ENCODE assay signal across 1 cellular context in the genomic region with DNA sequence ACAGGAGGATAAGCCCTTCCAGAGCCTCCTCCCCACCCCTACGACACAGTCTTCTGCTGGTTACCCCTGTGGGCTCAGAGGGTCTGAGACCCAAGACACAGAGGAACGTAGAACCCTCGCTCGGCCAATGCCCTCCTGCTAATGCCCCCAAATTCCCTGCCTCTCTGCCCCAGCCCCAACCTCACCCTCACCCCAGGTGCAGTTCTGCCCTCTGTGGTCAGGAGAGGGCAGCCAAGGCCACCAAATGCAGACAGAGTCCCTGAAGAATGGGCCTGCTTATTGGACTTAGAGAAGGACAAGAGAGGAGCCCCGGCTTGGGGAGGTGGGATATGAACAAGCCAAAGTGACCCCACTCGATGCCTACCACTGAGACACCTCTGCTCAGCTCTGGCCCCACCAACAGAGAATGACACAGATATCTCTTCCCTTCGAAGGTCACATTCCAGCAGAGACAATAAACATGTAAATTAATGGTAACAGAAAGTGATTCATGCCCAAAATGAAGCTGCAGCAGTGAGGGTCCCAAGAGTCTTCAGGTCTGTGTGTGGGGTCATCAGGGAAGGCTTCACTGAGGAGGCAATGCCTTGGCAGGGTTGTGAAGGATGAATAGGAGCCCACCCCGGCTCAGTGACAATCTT.
TF ChIP-seq lines count a peak whose summit lies in the region.

No MANE protein-coding gene starts in this region.

TF ChIP-seq in HepG2, 621 proteins besides CTCF, POLR2A, EP300 and RAD21:
- TF ChIP-seq STAG1 (CRISPR knock-in tag; IDR thresholded peaks at IDR 0.05), result peak; percentile 74
- 0 out of 2 replicates have a peak, but pooled peaks have one; percentile 8 for TF ChIP-seq SMC3 (IDR thresholded peaks at IDR 0.05; ENCODE audit: low read length)
- no peak for TF ChIP-seq ARHGAP35 (CRISPR knock-in tag; IDR thresholded peaks at IDR 0.05; ENCODE audit: borderline replicate concordance)
- TF ChIP-seq REL (CRISPR knock-in tag; conservative IDR thresholded peaks at IDR 0.05), result no peak
- TF ChIP-seq, protein P1, sequence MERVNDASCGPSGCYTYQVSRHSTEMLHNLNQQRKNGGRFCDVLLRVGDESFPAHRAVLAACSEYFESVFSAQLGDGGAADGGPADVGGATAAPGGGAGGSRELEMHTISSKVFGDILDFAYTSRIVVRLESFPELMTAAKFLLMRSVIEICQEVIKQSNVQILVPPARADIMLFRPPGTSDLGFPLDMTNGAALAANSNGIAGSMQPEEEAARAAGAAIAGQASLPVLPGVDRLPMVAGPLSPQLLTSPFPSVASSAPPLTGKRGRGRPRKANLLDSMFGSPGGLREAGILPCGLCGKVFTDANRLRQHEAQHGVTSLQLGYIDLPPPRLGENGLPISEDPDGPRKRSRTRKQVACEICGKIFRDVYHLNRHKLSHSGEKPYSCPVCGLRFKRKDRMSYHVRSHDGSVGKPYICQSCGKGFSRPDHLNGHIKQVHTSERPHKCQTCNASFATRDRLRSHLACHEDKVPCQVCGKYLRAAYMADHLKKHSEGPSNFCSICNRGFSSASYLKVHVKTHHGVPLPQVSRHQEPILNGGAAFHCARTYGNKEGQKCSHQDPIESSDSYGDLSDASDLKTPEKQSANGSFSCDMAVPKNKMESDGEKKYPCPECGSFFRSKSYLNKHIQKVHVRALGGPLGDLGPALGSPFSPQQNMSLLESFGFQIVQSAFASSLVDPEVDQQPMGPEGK (CRISPR knock-in tag; IDR thresholded peaks at IDR 0.05), result no peak
